22 cellular contexts compared by ENCODE assay signal in genomic region chr11:121018746-121019145, GRCh38. TPM values are rescaled to one million over a fixed set of nuclear protein-coding genes. Genes with fewer than 3 reads are reported as not detected.
DNase-seq lines count a peak whose midpoint lies in the region; ATAC-seq, FAIRE-seq and TF ChIP-seq lines count a peak whose summit lies in the region.
"Had no signal": no experiment of that assay in that cellular context is flagged by ENCODE, and none has a peak within 500 bp of the region (broad histone marks: within the 10 kb centered on the region; RNA-seq: fewer than 3 reads in every experiment).

No MANE protein-coding gene starts in this region.

- H3K4me1 ChIP-seq in SK-N-SH (ENCODE audit: control insufficient read depth in 1 of 2, insufficient read depth in 2 of 2, low read depth in 1 of 2, low read length in 1 of 2) (peaks cover 0 to 6% of the 10 kb centered on the region in 2 experiments; a peak in 2 of 4 replicates), colonic mucosa (no peaks in the 10 kb centered on the region)

- no peak for TF ChIP-seq RAD21 in SK-N-SH (IDR thresholded peaks at IDR 0.05; ENCODE audit: low read length)

- no peaks in the 10 kb centered on the region for H3K36me3 ChIP-seq in SK-N-SH (replicated peaks in 1 of 2; ENCODE audit: control insufficient read depth in 1 of 2, insufficient read depth in 2 of 2, low read length in 1 of 2)
- no peaks in the 10 kb centered on the region for H3K36me3 ChIP-seq in colonic mucosa
- H3K36me3 ChIP-seq: BLaER1 had no signal

- H3K4me2 ChIP-seq in SK-N-SH: no peak overlapping the region
- H3K4me2 ChIP-seq: BLaER1, KMS-11 had no signal

- H4K20me1 ChIP-seq in SK-N-SH (ENCODE audit: insufficient read depth): no peaks in the 10 kb centered on the region
- H4K20me1 ChIP-seq: BLaER1 had no signal

- H3K79me2 ChIP-seq in SK-N-SH (ENCODE audit: insufficient read depth): peaks cover under 1% of the 10 kb centered on the region

- no peaks in the 10 kb centered on the region for H3K9me2 ChIP-seq in SK-N-SH

- CTCF ChIA-PET in SK-N-SH (lab: Yijun Ruan, JAX): interaction anchor here (0.8 to 1.8 kb wide), 4 partner anchors 16 to 507 kb away, joined by 3 to 4 read pairs (median 4); partner anchors contain the start of gene GRIK4

- H3K9ac ChIP-seq in SK-N-SH: no peak overlapping the region
- no peak overlapping the region for H3K9ac ChIP-seq in colonic mucosa (ENCODE audit: low read depth in 2 of 2, low read length in 2 of 2)
- H3K9ac ChIP-seq: BLaER1, KMS-11 had no signal

- H2AFZ ChIP-seq in SK-N-SH (ENCODE audit: low read depth): no peak overlapping the region

- intact Hi-C loops in colonic mucosa (cut with DNase I): no loop called here

- H3K27ac ChIP-seq in SK-N-SH (ENCODE audit: low read depth in 2 of 2, low read length in 1 of 2): peak overlapping the region in 1 of 2 experiments; percentile 75; a peak in 2 of 4 replicates
- no peak overlapping the region for H3K27ac ChIP-seq in colonic mucosa
- H3K27ac ChIP-seq: BLaER1, KMS-11, RWPE1 had no signal

- no peak for ATAC-seq in GM18909 (IDR thresholded peaks at IDR 0.05; ENCODE audit: poor library complexity, unreplicated experiment)
- ATAC-seq: HCT116, T-cell had no signal

- TF ChIP-seq EP300 in SK-N-SH (IDR thresholded peaks at IDR 0.05; ENCODE audit: borderline replicate concordance in 1 of 2, low read depth in 1 of 2, low read length in 1 of 2): peak in 1 of 2 experiments; percentile 36; a peak in 1 of 4 replicates

- TF ChIP-seq CTCF in D721Med (IDR thresholded peaks at IDR 0.05; ENCODE audit: insufficient read depth, missing control alignments) (no peak), SK-N-SH (IDR thresholded peaks at IDR 0.05) (no peak), colonic mucosa (IDR thresholded peaks at IDR 0.05) (no peak)

- H3K4me3 ChIP-seq in SK-N-SH (ENCODE audit: low read depth in 2 of 2, low read length in 1 of 2) (no peak overlapping the region), colonic mucosa (no peak overlapping the region)
- H3K4me3 ChIP-seq: BLaER1 had no signal

- no peaks in the 10 kb centered on the region for H3F3A ChIP-seq in SK-N-SH (replicated peaks; ENCODE audit: insufficient read depth)

- FAIRE-seq in D721Med (lab: Jason Lieb, UNC): peak; percentile 82
- FAIRE-seq: G401.6, GM18507, H1 had no signal

- 78% methylated on average over 1 of the region's 1 CpG for WGBS in SK-N-SH (ENCODE audit: low lambda C conversion rate)

- DNase-seq in D341Med (ENCODE audit: low spot score) (peak; percentile 53), D721Med (ENCODE audit: insufficient read length, low spot score) (no peak), NCI-H2227 treated with DMSO at 0.1 percent for 48 hours (lab: John Stamatoyannopoulos, UW) (peak; percentile 75), SK-N-SH (peak; percentile 52), Ammon's horn (ENCODE audit: low spot score) (no peak), colonic mucosa (no peak)
- DNase-seq: CD4-positive, alpha-beta T cell; COR-L47; IMR-90; NCI-H1105 treated with DMSO at 0.1 percent for 48 hours; NCI-H187 treated with DMSO at 0.1 percent for 48 hours; NK-92 treated with Interleukin-12 subunit alpha and Interleukin-12 subunit beta, amount 100 ng/mL, for 24 hours; SHP77 treated with DMSO at 0.1 percent for 48 hours; T-cell had no signal

- H3K27me3 ChIP-seq in SK-N-SH (ENCODE audit: insufficient read depth): no peaks in the 10 kb centered on the region
- H3K27me3 ChIP-seq in colonic mucosa: no peaks in the 10 kb centered on the region
- H3K27me3 ChIP-seq: BLaER1 had no signal

- POLR2A ChIA-PET in SK-N-SH (lab: Yijun Ruan, JAX): no interaction called here

- H3K9me3 ChIP-seq in SK-N-SH (no peaks in the 10 kb centered on the region), colonic mucosa (no peaks in the 10 kb centered on the region)
- H3K9me3 ChIP-seq: BLaER1 had no signal

TF ChIP-seq in SK-N-SH, 30 proteins besides CTCF, POLR2A, EP300 and RAD21:
- no peak for TF ChIP-seq MAX (IDR thresholded peaks at IDR 0.05; ENCODE audit: low read depth)
- TF ChIP-seq, protein P1, sequence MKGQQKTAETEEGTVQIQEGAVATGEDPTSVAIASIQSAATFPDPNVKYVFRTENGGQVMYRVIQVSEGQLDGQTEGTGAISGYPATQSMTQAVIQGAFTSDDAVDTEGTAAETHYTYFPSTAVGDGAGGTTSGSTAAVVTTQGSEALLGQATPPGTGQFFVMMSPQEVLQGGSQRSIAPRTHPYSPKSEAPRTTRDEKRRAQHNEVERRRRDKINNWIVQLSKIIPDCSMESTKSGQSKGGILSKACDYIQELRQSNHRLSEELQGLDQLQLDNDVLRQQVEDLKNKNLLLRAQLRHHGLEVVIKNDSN (IDR thresholded peaks at IDR 0.05; ENCODE audit: borderline replicate concordance, low read depth): no peak
- no peak for TF ChIP-seq NFIC (IDR thresholded peaks at IDR 0.05; ENCODE audit: borderline replicate concordance)
TF ChIP-seq in SK-N-SH: peak in this region for 0.

RNA-seq across cellular contexts. Expression of gene TBCEL, which starts 5.2 kb away (rescaled TPM):
- polyA plus RNA-seq in SK-N-SH (2012; rRNA removed): 5.9 and 8.4 TPM in 2 replicates
- polyA plus RNA-seq in SK-N-SH (2012; cell fraction: cytosol; rRNA removed): 9.1 and 9.8 TPM in 2 replicates
- polyA plus RNA-seq in SK-N-SH (2012; cell fraction: nucleus; rRNA removed): 6.2 and 18.1 TPM in 2 replicates
- 10 to 100 TPM in 1 of 2 donors, 1 to 10 TPM in 1; 7.5 to 10.1 TPM for total RNA-seq in colonic mucosa

Comparison
In these comparisons a context has a peak if more than half of its experiments do, and no peak if none do; other contexts are left out.
1. DNase-seq: peak in D341Med (single experiment), NCI-H2227 treated with DMSO at 0.1 percent for 48 hours (single experiment) and SK-N-SH (single experiment); none in D721Med (single experiment), Ammon's horn (single experiment) and colonic mucosa (single experiment).